ENCODE assay signal across 28 cellular contexts in genomic region chrX:24425806-24426205, GRCh38.
"Had no signal": no experiment of that assay in that cellular context is flagged by ENCODE, and none has a peak within 500 bp of the region (broad histone marks: within the 10 kb centered on the region; RNA-seq: fewer than 3 reads in every experiment).

No MANE protein-coding gene starts in this region.

- H3K9me3 Mint-ChIP-seq: central memory CD8-positive, alpha-beta T cell; stimulated activated memory B cell treated with anti-CD40 and anti-IgM and Interleukin-4, amounts not matched to agents 10 μg/mL and 1 μg/mL and 100 μg/mL, for 72 hours; stimulated activated naive CD8-positive, alpha-beta T cell treated with anti-CD3 and anti-CD28 coated beads, Interleukin-15, amount 100 ng/mL, for 72 hours; T-cell; T-helper 2 cell treated with Interferon-gamma antibody and Interleukin-4, amounts not matched to agents 5 μg/mL and 100 μg/mL, for 36 hours had no signal

- H3K36me3 ChIP-seq: esophagus muscularis mucosa, ovary, thyroid gland had no signal

- H3K27me3 Mint-ChIP-seq: activated CD4-positive, alpha-beta T cell treated with anti-CD3 and anti-CD28 coated beads for 36 hours; central memory CD8-positive, alpha-beta T cell; progenitor cell of endocrine pancreas; stimulated activated memory B cell treated with anti-CD40 and anti-IgM and Interleukin-4, amounts not matched to agents 10 μg/mL and 1 μg/mL and 100 μg/mL, for 72 hours; stimulated activated naive CD8-positive, alpha-beta T cell treated with anti-CD3 and anti-CD28 coated beads, Interleukin-15, amount 100 ng/mL, for 72 hours had no signal

- H3K27ac Mint-ChIP-seq: activated CD4-positive, alpha-beta T cell treated with anti-CD3 and anti-CD28 coated beads for 36 hours; activated naive CD8-positive, alpha-beta T cell treated with anti-CD3 and anti-CD28 coated beads, Interleukin-2, amount 10 ng/mL, durations not matched to agents 7 days and 5 days; progenitor cell of endocrine pancreas; stimulated activated memory B cell treated with anti-CD40 and anti-IgM and Interleukin-4, amounts not matched to agents 10 μg/mL and 1 μg/mL and 100 μg/mL, for 72 hours; T-cell had no signal

- DNase-seq: activated CD4-positive, alpha-beta T cell treated with anti-CD3 and anti-CD28 coated beads for 36 hours; activated CD4-positive, alpha-beta T cell treated with anti-CD3 and anti-CD28 coated beads, Interleukin-2, amount 50 U/mL, for 4 hours; activated CD4-positive, CD25-positive, alpha-beta regulatory T cell; activated CD8-positive, alpha-beta memory T cell treated with anti-CD3 and anti-CD28 coated beads for 24 hours; activated effector memory CD4-positive, alpha-beta T cell treated with Interleukin-2 at 50 U/mL for 16 hours; activated naive CD4-positive, alpha-beta T cell treated with Interleukin-2 at 50 U/mL for 16 hours; activated naive CD8-positive, alpha-beta T cell treated with anti-CD3 and anti-CD28 coated beads, Interleukin-2, amount 10 ng/mL, durations not matched to agents 7 days and 5 days; amniotic stem cell; effector CD4-positive, alpha-beta T cell; left cardiac atrium; left ventricle myocardium superior; mucosa of descending colon; nephron progenitor cell; ovary; retina; stimulated activated CD4-positive, alpha-beta T cell treated with anti-CD3 and anti-CD28 coated beads, Interleukin-1b, Interleukin-23, amount 100 ng/mL, for 48 hours; stimulated activated CD4-positive, alpha-beta T cell treated with anti-CD3 and anti-CD28 coated beads, Interleukin-4, amount 100 ng/mL, for 4 hours; stimulated activated CD8-positive, alpha-beta memory T cell treated with anti-CD3 and anti-CD28 coated beads, Interleukin-4, amount 100 ng/mL, for 48 hours; stimulated activated naive CD8-positive, alpha-beta T cell treated with anti-CD3 and anti-CD28 coated beads, Interleukin-15, amount 100 ng/mL, for 72 hours; substantia nigra; T-cell; thyroid gland had no signal

- H3K9me3 ChIP-seq: esophagus muscularis mucosa, mucosa of descending colon, ovary, thyroid gland had no signal

- ATAC-seq: left cardiac atrium; left ventricle myocardium superior; stimulated activated memory B cell treated with anti-CD40 and anti-IgM and Interleukin-4, amounts not matched to agents 10 μg/mL and 1 μg/mL and 100 μg/mL, for 72 hours had no signal

- H3K4me1 ChIP-seq: foreskin keratinocyte had no signal

- H3K4me3 Mint-ChIP-seq: activated CD4-positive, alpha-beta T cell treated with anti-CD3 and anti-CD28 coated beads for 36 hours; activated naive CD8-positive, alpha-beta T cell treated with anti-CD3 and anti-CD28 coated beads, Interleukin-2, amount 10 ng/mL, durations not matched to agents 7 days and 5 days; central memory CD8-positive, alpha-beta T cell; nephron progenitor cell; stimulated activated memory B cell treated with anti-CD40 and anti-IgM and Interleukin-4, amounts not matched to agents 10 μg/mL and 1 μg/mL and 100 μg/mL, for 72 hours; T-cell; T-helper 2 cell treated with Interferon-gamma antibody and Interleukin-4, amounts not matched to agents 5 μg/mL and 100 μg/mL, for 36 hours had no signal

- H3K27ac ChIP-seq: foreskin keratinocyte, thyroid gland had no signal

- H3K4me3 ChIP-seq: esophagus muscularis mucosa, mucosa of descending colon, ovary, thyroid gland had no signal

- H3K27me3 ChIP-seq: esophagus muscularis mucosa, foreskin keratinocyte, ovary, thyroid gland had no signal

- H3K4me1 Mint-ChIP-seq: central memory CD8-positive, alpha-beta T cell; stimulated activated memory B cell treated with anti-CD40 and anti-IgM and Interleukin-4, amounts not matched to agents 10 μg/mL and 1 μg/mL and 100 μg/mL, for 72 hours; stimulated activated naive CD8-positive, alpha-beta T cell treated with anti-CD3 and anti-CD28 coated beads, Interleukin-15, amount 100 ng/mL, for 72 hours had no signal

- H3K36me3 Mint-ChIP-seq: activated naive CD8-positive, alpha-beta T cell treated with anti-CD3 and anti-CD28 coated beads, Interleukin-2, amount 10 ng/mL, durations not matched to agents 7 days and 5 days; stimulated activated memory B cell treated with anti-CD40 and anti-IgM and Interleukin-4, amounts not matched to agents 10 μg/mL and 1 μg/mL and 100 μg/mL, for 72 hours; T-cell had no signal
